14 cellular contexts compared by ENCODE assay signal in genomic region chr11:22668005-22668796, GRCh38. TPM values are rescaled to one million over a fixed set of nuclear protein-coding genes. Genes with fewer than 3 reads are reported as not detected.
DNase-seq lines count a peak whose midpoint lies in the region; ATAC-seq and TF ChIP-seq lines count a peak whose summit lies in the region.
"Had no signal": no experiment of that assay in that cellular context is flagged by ENCODE, and none has a peak within 500 bp of the region (broad histone marks: within the 10 kb centered on the region; RNA-seq: fewer than 3 reads in every experiment).

No MANE protein-coding gene starts in this region.

- H3K36me3 ChIP-seq in MM.1S (replicated peaks; ENCODE audit: insufficient read depth, low read length) = no peaks in the 10 kb centered on the region
- no peaks in the 10 kb centered on the region for H3K36me3 ChIP-seq in mesenchymal stem cell (ENCODE audit: control insufficient read depth in 1 of 2, insufficient read depth in 2 of 2, low read depth in 1 of 2, low read length in 2 of 2)
- H3K36me3 ChIP-seq: thoracic aorta had no signal

- 83% methylated on average over 3 of the region's 3 CpGs for WGBS in mesenchymal stem cell

- no peak for TF ChIP-seq CTCF in MM.1S (IDR thresholded peaks at IDR 0.05; ENCODE audit: low read length)

- no peak overlapping the region for H3K4ac ChIP-seq in mesenchymal stem cell (ENCODE audit: low read depth in 1 of 2, low read length in 2 of 2)

- H2BK12ac ChIP-seq in mesenchymal stem cell (ENCODE audit: low read length in 2 of 2) = no peak overlapping the region

- peak overlapping the region; percentile 98 for H3K9ac ChIP-seq in MM.1S (ENCODE audit: low read length)
- no peak overlapping the region for H3K9ac ChIP-seq in mesenchymal stem cell (ENCODE audit: low read length)

- H2BK120ac ChIP-seq in mesenchymal stem cell (ENCODE audit: low read depth, low read length) = no peak overlapping the region

- no peak overlapping the region for H2AK5ac ChIP-seq in mesenchymal stem cell (ENCODE audit: low read length, severe bottlenecking)

- peaks cover 95% of the 10 kb centered on the region for H3K79me2 ChIP-seq in MM.1S (ENCODE audit: low read length)

- no peaks in the 10 kb centered on the region for H3K79me1 ChIP-seq in mesenchymal stem cell (replicated peaks; ENCODE audit: low read length, poor library complexity, severe bottlenecking)

- peak; percentile 31 for DNase-seq in DMS 273 (lab: John Stamatoyannopoulos, UW; ENCODE audit: unreplicated experiment)
- DNase-seq in DMS 273 treated with DMSO at 0.1 percent for 48 hours (lab: John Stamatoyannopoulos, UW) = no peak
- DNase-seq in MM.1S = peak; percentile 95
- DNase-seq in renal cortical epithelial cell (ENCODE audit: low read depth) = peak; percentile 70
- DNase-seq in mesenchymal stem cell = no peak
- DNase-seq in HPDE6-E6E7 (ENCODE audit: extremely low spot score) = no peak
- DNase-seq: activated CD4-positive, alpha-beta T cell treated with anti-CD3 and anti-CD28 coated beads for 4 hours; CD8-positive, alpha-beta memory T cell; naive thymus-derived CD4-positive, alpha-beta T cell; NCI-H1694 treated with DMSO at 0.1 percent for 48 hours had no signal

- peak overlapping the region; percentile 96 for H3K27ac ChIP-seq in MM.1S (ENCODE audit: low read length)
- no peak overlapping the region for H3K27ac ChIP-seq in mesenchymal stem cell (ENCODE audit: low read length, poor library complexity, severe bottlenecking)
- H3K27ac ChIP-seq: 22Rv1, thoracic aorta had no signal

- no peak overlapping the region for H4K91ac ChIP-seq in mesenchymal stem cell (ENCODE audit: low read length)

- no peak overlapping the region for H3K14ac ChIP-seq in mesenchymal stem cell (ENCODE audit: low read length in 2 of 2)

- no peaks in the 10 kb centered on the region for H4K20me1 ChIP-seq in MM.1S (ENCODE audit: insufficient read depth, low read length)

- no peak overlapping the region for H3K23ac ChIP-seq in mesenchymal stem cell (ENCODE audit: low read length in 2 of 2)

- no peaks in the 10 kb centered on the region for H3K27me3 ChIP-seq in MM.1S (replicated peaks; ENCODE audit: insufficient read depth, low read length)
- H3K27me3 ChIP-seq in mesenchymal stem cell (ENCODE audit: control insufficient read depth in 1 of 2, insufficient read depth in 1 of 2, low read length in 2 of 2) = peaks cover 13 to 53% of the 10 kb centered on the region in 2 experiments

- H3K4me3 ChIP-seq in MM.1S (ENCODE audit: low read length) = peak overlapping the region; percentile 65
- no peak overlapping the region for H3K4me3 ChIP-seq in mesenchymal stem cell (ENCODE audit: insufficient read depth in 1 of 2, low read depth in 1 of 2, low read length in 2 of 2)
- H3K4me3 ChIP-seq: thoracic aorta had no signal

- H3K4me2 ChIP-seq in MM.1S (ENCODE audit: low read depth, low read length) (peak overlapping the region; percentile 67), mesenchymal stem cell (ENCODE audit: low read length, poor library complexity, severe bottlenecking) (no peak overlapping the region)

- no peak overlapping the region for H3K18ac ChIP-seq in mesenchymal stem cell (ENCODE audit: low read depth in 1 of 2, low read length in 2 of 2)

- peaks cover 54% of the 10 kb centered on the region for H3F3A ChIP-seq in MM.1S (ENCODE audit: insufficient read depth, low read length)

- ATAC-seq in GM21786 (IDR thresholded peaks at IDR 0.05; ENCODE audit: unreplicated experiment) = peak; percentile 34
- no peak for ATAC-seq in activated CD4-positive, CD25-positive, alpha-beta regulatory T cell treated with anti-CD3 and anti-CD28 coated beads, Interleukin-2, amount 50 U/mL, for 24 hours
- ATAC-seq: naive thymus-derived CD4-positive, alpha-beta T cell had no signal

- H3K9me3 ChIP-seq in MM.1S (replicated peaks; ENCODE audit: insufficient read depth, low read length) = no peaks in the 10 kb centered on the region
- no peaks in the 10 kb centered on the region for H3K9me3 ChIP-seq in mesenchymal stem cell (ENCODE audit: control insufficient read depth, low read length)
- H3K9me3 ChIP-seq: thoracic aorta had no signal

- no peak overlapping the region for H2AFZ ChIP-seq in MM.1S (ENCODE audit: low read length)
- no peak overlapping the region for H2AFZ ChIP-seq in mesenchymal stem cell (ENCODE audit: low read depth, low read length)

- peaks cover 38% of the 10 kb centered on the region for H3K4me1 ChIP-seq in MM.1S (ENCODE audit: low read length)
- H3K4me1 ChIP-seq in mesenchymal stem cell (ENCODE audit: control insufficient read depth, insufficient read depth, low read depth, low read length) = no peaks in the 10 kb centered on the region

- no peak overlapping the region for H2BK5ac ChIP-seq in mesenchymal stem cell (ENCODE audit: low read depth, low read length, poor library complexity, severe bottlenecking)

- no peak overlapping the region for H2BK15ac ChIP-seq in mesenchymal stem cell (ENCODE audit: low read depth, poor library complexity, severe bottlenecking)

- H4K8ac ChIP-seq in mesenchymal stem cell (ENCODE audit: low read length) = no peak overlapping the region

- H3K9me2 ChIP-seq in MM.1S (replicated peaks; ENCODE audit: insufficient read depth, low read length) = no peaks in the 10 kb centered on the region

RNA-seq across cellular contexts. Expression of gene GAS2, which starts 1.8 kb away (rescaled TPM):
- total RNA-seq in renal cortical epithelial cell = 1.0 and 4.4 TPM in 2 replicates
- 0.99 TPM for polyA plus RNA-seq in mesenchymal stem cell (2013, experiment 1 of 2)
- polyA plus RNA-seq in mesenchymal stem cell (2013, experiment 2 of 2) = 0.67 TPM

RNA-seq across cellular contexts. Expression of gene FANCF, which starts 42.6 kb away (rescaled TPM):
- 16.3 and 17.6 TPM in 2 replicates for total RNA-seq in renal cortical epithelial cell
- 6.6 TPM for polyA plus RNA-seq in mesenchymal stem cell (2013, experiment 1 of 2)
- 6.6 TPM for polyA plus RNA-seq in mesenchymal stem cell (2013, experiment 2 of 2)

Comparison
In these comparisons a context has a peak if more than half of its experiments do, and no peak if none do; other contexts are left out.
1. DNase-seq: peak in DMS 273 (single experiment), MM.1S (single experiment) and renal cortical epithelial cell (single experiment); none in DMS 273 treated with DMSO at 0.1 percent for 48 hours (single experiment), mesenchymal stem cell (single experiment) and HPDE6-E6E7 (single experiment).